ENCODE assay signal across 25 cellular contexts in genomic region chr12:123963829-123964228, GRCh38.
"Had no signal": no experiment of that assay in that cellular context is flagged by ENCODE, and none has a peak within 500 bp of the region (broad histone marks: within the 10 kb centered on the region; RNA-seq: fewer than 3 reads in every experiment).

No MANE protein-coding gene starts in this region.

- H3K4me3 ChIP-seq: coronary artery, dorsolateral prefrontal cortex, esophagus squamous epithelium, gastrocnemius medialis, heart right ventricle, left ventricle myocardium inferior, lower lobe of right lung, mucosa of descending colon had no signal

- FAIRE-seq: colon, endometrium, kidney had no signal

- ATAC-seq: esophagus mucosa, gastrocnemius medialis, heart right ventricle, lower lobe of right lung had no signal

- H3K27me3 ChIP-seq: dorsolateral prefrontal cortex, esophagus squamous epithelium, gastrocnemius medialis, heart right ventricle had no signal

- H3K36me3 ChIP-seq: esophagus squamous epithelium, gastrocnemius medialis, left ventricle myocardium inferior, lower lobe of right lung had no signal

- H3K9me3 ChIP-seq: esophagus squamous epithelium, gastrocnemius medialis, heart right ventricle, left ventricle myocardium inferior, lower lobe of right lung, mucosa of descending colon had no signal

- H3K4me1 ChIP-seq: esophagus squamous epithelium, gastrocnemius medialis, lower lobe of right lung had no signal

- DNase-seq: dermis blood vessel endothelial cell; dorsolateral prefrontal cortex; effector CD4-positive, alpha-beta T cell; effector memory CD4-positive, alpha-beta T cell; endodermal cell; erythroblast; esophagus squamous epithelium; foreskin fibroblast; foreskin melanocyte; gastrocnemius medialis; glutamatergic neuron; head of caudate nucleus; heart right ventricle; hippocampal formation; kidney; kidney glomerular epithelial cell; left ventricle myocardium inferior; lower lobe of right lung; mesenchymal stem cell; mucosa of descending colon; naive B cell had no signal
